In genomic region chr13:45340422-45341033, GRCh38 we compare ENCODE assay signal across 8 cellular contexts. TPM values are rescaled to one million over a fixed set of nuclear protein-coding genes. Genes with fewer than 3 reads are reported as not detected.
DNase-seq lines count a peak whose midpoint lies in the region; ATAC-seq and TF ChIP-seq lines count a peak whose summit lies in the region.

No MANE protein-coding gene starts in this region.

- peak; percentile 64 for DNase-seq in BJ (ENCODE audit: low read depth)
- peak; percentile 26 for DNase-seq in NCI-H748 treated with DMSO at 0.1 percent for 48 hours (lab: John Stamatoyannopoulos, UW)
- DNase-seq in activated CD8-positive, alpha-beta memory T cell treated with anti-CD3 and anti-CD28 coated beads for 24 hours = peak; percentile 90
- DNase-seq in lung microvascular endothelial cell (ENCODE audit: low read depth in 2 of 2) = peak; percentile 80 to 94
- DNase-seq in stimulated activated CD4-positive, alpha-beta T cell treated with anti-CD3 and anti-CD28 coated beads, TNF-alpha, amount 100 ng/mL, for 24 hours (ENCODE audit: low read depth in 3 of 3) = peak; percentile 56 to 77 (median 71)

- H3K9me3 ChIP-seq in ectodermal cell (ENCODE audit: control insufficient read depth, low read length) = no peaks in the 10 kb centered on the region

- peak overlapping the region; percentile 99 for H3K27ac ChIP-seq in ectodermal cell (ENCODE audit: insufficient read depth, low read depth, low read length, poor library complexity, severe bottlenecking)

- peaks cover 22% of the 10 kb centered on the region for H3K36me3 ChIP-seq in BJ (ENCODE audit: control insufficient read depth, insufficient read depth, low read length)
- peaks cover 45% of the 10 kb centered on the region for H3K36me3 ChIP-seq in ectodermal cell (ENCODE audit: control insufficient read depth, insufficient read depth, low read length)

- peaks cover 12% of the 10 kb centered on the region for H3K4me1 ChIP-seq in ectodermal cell (ENCODE audit: control insufficient read depth, insufficient read depth, low read length)

- CTCF ChIA-PET in BJ (lab: Yijun Ruan, JAX) = interaction anchor here (1.0 to 1.3 kb wide), 3 partner anchors 10 to 52 kb away, joined by 3 to 4 read pairs (median 3); no protein-coding TSS in a partner anchor

- TF ChIP-seq CTCF in BJ (IDR thresholded peaks at IDR 0.05; ENCODE audit: insufficient read depth, low read depth, low read length) = peak; percentile 68

- 0% methylated on average over 64 of the region's 64 CpGs for WGBS in ectodermal cell, 2 experiments

- H3K27me3 ChIP-seq in BJ (ENCODE audit: control insufficient read depth, insufficient read depth, low read length) (no peaks in the 10 kb centered on the region), ectodermal cell (ENCODE audit: control insufficient read depth, insufficient read depth, low read length, poor library complexity, severe bottlenecking) (no peaks in the 10 kb centered on the region)

- ATAC-seq in GM19035 (IDR thresholded peaks at IDR 0.05; ENCODE audit: unreplicated experiment) = peak; percentile 41
- peak; percentile 49 for ATAC-seq in HG03354 (IDR thresholded peaks at IDR 0.05; ENCODE audit: poor library complexity, severe bottlenecking, unreplicated experiment)

- POLR2A ChIA-PET in BJ (lab: Charles Lee) = interaction anchor here (0.6 to 1.1 kb wide), 3 partner anchors 11 to 244 kb away, joined by 3 to 9 read pairs (median 5); no protein-coding TSS in a partner anchor

- H3K4me3 ChIP-seq in BJ (ENCODE audit: low read depth, low read length) (peak overlapping the region; percentile 98), ectodermal cell (ENCODE audit: insufficient read depth, low read depth, low read length) (peak overlapping the region; percentile 98)

RNA-seq across cellular contexts. Expression of gene TPT1, which starts 0.5 kb away (rescaled TPM):
- 2,445 and 5,635 TPM in 2 replicates for polyA plus RNA-seq in BJ (2011; rRNA removed)
- 856 and 1,154 TPM in 2 replicates for polyA minus RNA-seq in BJ (2011; rRNA and poly(A)+ RNA removed)
- 2,657 TPM for polyA plus RNA-seq in ectodermal cell (2013, experiment 1 of 4)
- polyA plus RNA-seq in ectodermal cell (2013, experiment 2 of 4) = 2,494 TPM
- 2,166 TPM for polyA plus RNA-seq in ectodermal cell (2013, experiment 3 of 4)
- 2,512 TPM for polyA plus RNA-seq in ectodermal cell (2013, experiment 4 of 4)
- 1,418 and 2,740 TPM in 2 replicates for total RNA-seq in lung microvascular endothelial cell

Comparison
In these comparisons a context has a peak if more than half of its experiments do, and no peak if none do; other contexts are left out.
1. Peak in every context shown above with its lines: DNase-seq, ATAC-seq, H3K4me3 ChIP-seq and H3K27ac ChIP-seq.
2. DNase-seq: peak in every context shown above with its lines; median percentile 90 in activated CD8-positive, alpha-beta memory T cell treated with anti-CD3 and anti-CD28 coated beads for 24 hours; 87 in lung microvascular endothelial cell; 71 in stimulated activated CD4-positive, alpha-beta T cell treated with anti-CD3 and anti-CD28 coated beads, TNF-alpha, amount 100 ng/mL, for 24 hours; 64 in BJ; 26 in NCI-H748 treated with DMSO at 0.1 percent for 48 hours.